Comparison of ENCODE assay signal across 1 cellular context in genomic region chr22:20943104-20943933, GRCh38.
TF ChIP-seq lines count a peak whose summit lies in the region.

No MANE protein-coding gene starts in this region.

TF ChIP-seq in K562, 482 proteins besides CTCF, POLR2A, EP300 and RAD21 (continued from another document and continues in another):
- TF ChIP-seq MGA (IDR thresholded peaks at IDR 0.05) (no peak), ID3 (CRISPR knock-in tag; IDR thresholded peaks at IDR 0.05) (0 out of 2 replicates have a peak, but pooled peaks have one; percentile 52), ID3 (tag; IDR thresholded peaks at IDR 0.05) (no peak), NR2C1 (IDR thresholded peaks at IDR 0.05) (no peak), NR2C1 (tag; IDR thresholded peaks at IDR 0.05) (no peak), CUX1 (CRISPR knock-in tag; IDR thresholded peaks at IDR 0.05) (no peak), NFE2 (IDR thresholded peaks at IDR 0.05; ENCODE audit: low read depth) (no peak), DMBX1 (CRISPR knock-in tag; IDR thresholded peaks at IDR 0.05; ENCODE audit: borderline replicate concordance) (no peak), NKRF (IDR thresholded peaks at IDR 0.05; ENCODE audit: borderline replicate concordance) (0 out of 2 replicates have a peak, but pooled peaks have one; percentile 19), JUN (IDR thresholded peaks at IDR 0.05; ENCODE audit: borderline replicate concordance, low read depth, low read length) (no peak), JUN (CRISPR knock-in tag; IDR thresholded peaks at IDR 0.05; ENCODE audit: borderline replicate concordance) (peak; percentile 61; the same call in 1 of the 2 replicates), ZNF12 (CRISPR knock-in tag; IDR thresholded peaks at IDR 0.05) (no peak), ELF2 (CRISPR knock-in tag; IDR thresholded peaks at IDR 0.05) (no peak), SFPQ (IDR thresholded peaks at IDR 0.05; ENCODE audit: low read depth, low read length) (no peak), RBM22 (IDR thresholded peaks at IDR 0.05; ENCODE audit: low read depth, low read length, poor library complexity, severe bottlenecking) (no peak), HSF4 (CRISPR knock-in tag; IDR thresholded peaks at IDR 0.05; ENCODE audit: borderline replicate concordance) (no peak), SNIP1 (IDR thresholded peaks at IDR 0.05; ENCODE audit: low read depth) (0 out of 2 replicates have a peak, but pooled peaks have one; percentile 8), ZNF146 (CRISPR knock-in tag; IDR thresholded peaks at IDR 0.05; ENCODE audit: unreplicated experiment) (no peak), TCF7L2 (IDR thresholded peaks at IDR 0.05; ENCODE audit: low read depth, low read length) (no peak), ETS2 (tag; IDR thresholded peaks at IDR 0.05; ENCODE audit: borderline replicate concordance, poor library complexity, severe bottlenecking) (no peak), GTF3C2 (IDR thresholded peaks at IDR 0.05; ENCODE audit: borderline replicate concordance, extremely low read depth, insufficient read length) (no peak), STAT5A (IDR thresholded peaks at IDR 0.05; ENCODE audit: borderline replicate concordance, low read length) (no peak), SMAD2 (IDR thresholded peaks at IDR 0.05; ENCODE audit: low read depth, low read length) (no peak), USF2 (CRISPR knock-in tag; IDR thresholded peaks at IDR 0.05) (no peak), ATF4 (CRISPR knock-in tag; IDR thresholded peaks at IDR 0.05) (no peak), SUPT5H (IDR thresholded peaks at IDR 0.05) (no peak), ZZZ3 (IDR thresholded peaks at IDR 0.05) (no peak), MAFF (IDR thresholded peaks at IDR 0.05; ENCODE audit: low read length) (no peak)
